In genomic region chr7:107181172-107181571, GRCh38 we compare ENCODE assay signal across 12 cellular contexts. TPM values are rescaled to one million over a fixed set of nuclear protein-coding genes. Genes with fewer than 3 reads are reported as not detected.
DNase-seq lines count a peak whose midpoint lies in the region; ATAC-seq lines count a peak whose summit lies in the region.
"Had no signal": no experiment of that assay in that cellular context is flagged by ENCODE, and none has a peak within 500 bp of the region (broad histone marks: within the 10 kb centered on the region; RNA-seq: fewer than 3 reads in every experiment).

No MANE protein-coding gene starts in this region.

- H3K36me3 ChIP-seq in subcutaneous abdominal adipose tissue (ENCODE audit: control insufficient read depth in 5 of 5, insufficient read depth in 5 of 5, low read length in 5 of 5): peaks cover 32 to 56% (median 46%) of the 10 kb centered on the region in 5 donors

- H3K27me3 Mint-ChIP-seq in T-cell (no peaks in the 10 kb centered on the region), memory B cell (no peaks in the 10 kb centered on the region)
- H3K27me3 Mint-ChIP-seq: central memory CD8-positive, alpha-beta T cell had no signal

- peak overlapping the region; percentile 59 for H3K27ac ChIP-seq in subcutaneous abdominal adipose tissue (ENCODE audit: low read depth, low read length)
- H3K27ac ChIP-seq: C4-2B had no signal

- POLR2A ChIA-PET in T-cell (lab: Charles Lee): interaction anchor here (0.5 to 6.7 kb wide), 9 partner anchors 8 to 825 kb away, joined by 3 to 76 read pairs (median 11); partner anchors contain the start of gene HBP1 (in 2 of the 2)

- H3K4me1 ChIP-seq in subcutaneous abdominal adipose tissue (ENCODE audit: control insufficient read depth in 5 of 5, insufficient read depth in 5 of 5, low read length in 5 of 5): peaks cover 0 to 34% (median 25%) of the 10 kb centered on the region in 5 donors

- H3K27ac Mint-ChIP-seq in activated naive CD4-positive, alpha-beta T cell treated with anti-CD3 and anti-CD28 coated beads, Interleukin-2, amount 50 U/mL, for 72 hours: peak overlapping the region; percentile 72 to 81
- H3K27ac Mint-ChIP-seq in T-cell: peak overlapping the region; percentile 45 to 79
- peak overlapping the region; percentile 43 for H3K27ac Mint-ChIP-seq in memory B cell
- H3K27ac Mint-ChIP-seq: T-helper 1 cell treated with Interleukin-12 subunit alpha and Interleukin-12 subunit beta and Interleukin-4 antibody, amounts not matched to agents 30 μg/mL and 1 μg/mL, for 36 hours had no signal

- no peak for DNase-seq in activated naive CD4-positive, alpha-beta T cell treated with anti-CD3 and anti-CD28 coated beads, Interleukin-2, amount 50 U/mL, for 72 hours (ENCODE audit: low spot score in 2 of 2)
- no peak for DNase-seq in activated naive CD4-positive, alpha-beta T cell (lab: John Stamatoyannopoulos, UW)
- DNase-seq in T-cell (no peak), memory B cell (ENCODE audit: low spot score in 2 of 2) (no peak), NCI-H2029 (lab: John Stamatoyannopoulos, UW) (no peak)
- DNase-seq: mucosa of descending colon, NCI-H1930 had no signal

- H3K9ac ChIP-seq in subcutaneous abdominal adipose tissue (ENCODE audit: low read length in 5 of 5): no peak overlapping the region

- no peaks in the 10 kb centered on the region for H3K9me3 ChIP-seq in subcutaneous abdominal adipose tissue (ENCODE audit: control insufficient read depth in 5 of 5, low read length in 5 of 5)
- H3K9me3 ChIP-seq: mucosa of descending colon had no signal

- no peak for ATAC-seq in activated naive CD4-positive, alpha-beta T cell treated with anti-CD3 and anti-CD28 coated beads, Interleukin-2, amount 50 U/mL, for 72 hours
- ATAC-seq in T-cell (replicated peaks in 1 of 4) (peak in 1 of 4 experiments; percentile 24), memory B cell (ENCODE audit: low read depth) (no peak), GM21737 (IDR thresholded peaks at IDR 0.05; ENCODE audit: unreplicated experiment) (no peak)

- H3K4me1 Mint-ChIP-seq in T-cell: peaks cover 53 to 59% (median 56%) of the 10 kb centered on the region in 3 donors
- H3K4me1 Mint-ChIP-seq in memory B cell: peaks cover 18% of the 10 kb centered on the region

- no peaks in the 10 kb centered on the region for H3K9me3 Mint-ChIP-seq in activated naive CD4-positive, alpha-beta T cell treated with anti-CD3 and anti-CD28 coated beads, Interleukin-2, amount 50 U/mL, for 72 hours
- H3K9me3 Mint-ChIP-seq in T-cell (no peaks in the 10 kb centered on the region), memory B cell (no peaks in the 10 kb centered on the region)
- H3K9me3 Mint-ChIP-seq: central memory CD8-positive, alpha-beta T cell; T-helper 1 cell treated with Interleukin-12 subunit alpha and Interleukin-12 subunit beta and Interleukin-4 antibody, amounts not matched to agents 30 μg/mL and 1 μg/mL, for 36 hours had no signal

- no peak overlapping the region for H3K4me3 ChIP-seq in subcutaneous abdominal adipose tissue (ENCODE audit: low read depth in 1 of 5, low read length in 5 of 5)
- H3K4me3 ChIP-seq: mucosa of descending colon had no signal

- CTCF ChIA-PET in T-cell (lab: Charles Lee): interaction anchor here (0.6 to 3.9 kb wide), 8 partner anchors 12 to 1841 kb away, joined by 3 to 21 read pairs (median 6); partner anchors contain the start of gene HBP1 (in 1 of the 2)

- no peak overlapping the region for H3K4me3 Mint-ChIP-seq in T-cell
- H3K4me3 Mint-ChIP-seq in memory B cell: no peak overlapping the region
- H3K4me3 Mint-ChIP-seq: central memory CD8-positive, alpha-beta T cell; T-helper 1 cell treated with Interleukin-12 subunit alpha and Interleukin-12 subunit beta and Interleukin-4 antibody, amounts not matched to agents 30 μg/mL and 1 μg/mL, for 36 hours had no signal

- H3K36me3 Mint-ChIP-seq in activated naive CD4-positive, alpha-beta T cell treated with anti-CD3 and anti-CD28 coated beads, Interleukin-2, amount 50 U/mL, for 72 hours: peaks cover 10 to 18% of the 10 kb centered on the region in 2 donors
- H3K36me3 Mint-ChIP-seq in T-cell (peaks cover 45% of the 10 kb centered on the region), memory B cell (peaks cover 26% of the 10 kb centered on the region)

- H3K27me3 ChIP-seq in subcutaneous abdominal adipose tissue (ENCODE audit: control insufficient read depth in 5 of 5, insufficient read depth in 4 of 5, low read length in 5 of 5): no peaks in the 10 kb centered on the region

RNA-seq across cellular contexts. Expression of gene HBP1, which starts 12.4 kb away (rescaled TPM):
- 10 to 100 TPM; 26.8 to 73.9 TPM for total RNA-seq in activated naive CD4-positive, alpha-beta T cell treated with anti-CD3 and anti-CD28 coated beads, Interleukin-2, amount 50 U/mL, for 72 hours
- total RNA-seq in T-cell: 100 to 1,000 TPM in 2 of 5 donors, 10 to 100 TPM in 3; 78.6 to 211 (median 92.0) TPM
